Comparison of ENCODE assay signal across 22 cellular contexts in genomic region chr18:70334728-70335329, GRCh38. TPM values are rescaled to one million over a fixed set of nuclear protein-coding genes. Genes with fewer than 3 reads are reported as not detected.
DNase-seq lines count a peak whose midpoint lies in the region; ATAC-seq, FAIRE-seq and TF ChIP-seq lines count a peak whose summit lies in the region.
"Had no signal": no experiment of that assay in that cellular context is flagged by ENCODE, and none has a peak within 500 bp of the region (broad histone marks: within the 10 kb centered on the region; RNA-seq: fewer than 3 reads in every experiment).

No MANE protein-coding gene starts in this region.

- no peaks in the 10 kb centered on the region for H3K27me3 ChIP-seq in bronchial epithelial cell (ENCODE audit: control insufficient read depth, insufficient read depth, low read length)
- H3K27me3 ChIP-seq in HepG2 (ENCODE audit: control insufficient read depth in 1 of 2, insufficient read depth in 2 of 2, low read length in 2 of 2), result no peaks in the 10 kb centered on the region
- H3K27me3 ChIP-seq: esophagus squamous epithelium, pancreas, vagina had no signal

- peaks cover 11% of the 10 kb centered on the region for H3K9me3 ChIP-seq in HepG2 (ENCODE audit: low read length)
- H3K9me3 ChIP-seq: Caco-2, pancreas, vagina had no signal

- TF ChIP-seq EP300 in HepG2 (IDR thresholded peaks at IDR 0.05; ENCODE audit: low read depth in 2 of 2, low read length in 2 of 2) (peak in 1 of 2 experiments; percentile 90; a peak in 2 of 4 replicates), HepG2 (CRISPR knock-in tag; IDR thresholded peaks at IDR 0.05; ENCODE audit: borderline replicate concordance) (peak; percentile 71; the same call in 1 of the 2 replicates)

- BruUV-seq in HepG2 (replicated peaks; lab: Mats Ljungman, UMichigan), result TSS peak; percentile 85

- peak overlapping the region; percentile 97 for H3K27ac ChIP-seq in HepG2 (ENCODE audit: extremely low read length, insufficient read depth, low read length)
- H3K27ac ChIP-seq: pancreas, vagina had no signal

- WGBS in HepG2 (ENCODE audit: low lambda C conversion rate), result 16% methylated on average over 5 of the region's 5 CpGs

- POLR2A ChIA-PET in HepG2 (lab: Yijun Ruan, JAX), result interaction anchor here (1.0 to 5.1 kb wide), 16 partner anchors 21 to 140 kb away, joined by 3 to 110 read pairs (median 5); no protein-coding TSS in a partner anchor

- H3K27me3 Mint-ChIP-seq in chondrocyte (ENCODE audit: low read depth), result no peaks in the 10 kb centered on the region
- H3K27me3 Mint-ChIP-seq: activated T-cell treated with anti-CD3 and anti-CD28 coated beads, Interleukin-2, amount 50 U/mL, for 24 hours had no signal

- in situ Hi-C loops in HepG2 (cut with HindIII; ENCODE audit: extremely low pct_ligation_motif_present, low pct_unique_long_range_greater_than_20kb), result loop anchor here (5.0 to 10.0 kb wide), 2 partner anchors 42 to 100 kb away; no protein-coding TSS in a partner anchor

- peaks cover 8% of the 10 kb centered on the region for H3K9me3 Mint-ChIP-seq in chondrocyte (ENCODE audit: low read depth)
- H3K9me3 Mint-ChIP-seq: activated naive CD4-positive, alpha-beta T cell treated with anti-CD3 and anti-CD28 coated beads, Interleukin-2, amount 50 U/mL, for 24 hours had no signal

- H3K4me1 ChIP-seq in HepG2 (ENCODE audit: insufficient read depth, low read length), result peaks cover 98% of the 10 kb centered on the region
- H3K4me1 ChIP-seq: vagina had no signal

- H3K36me3 ChIP-seq in bronchial epithelial cell (ENCODE audit: control insufficient read depth, insufficient read depth, low read length), result peaks cover 2% of the 10 kb centered on the region
- peaks cover 0 to 4% of the 10 kb centered on the region in 2 experiments; a peak in 2 of 5 replicates for H3K36me3 ChIP-seq in HepG2 (replicated peaks in 1 of 2; ENCODE audit: control insufficient read depth in 1 of 2, insufficient read depth in 2 of 2, low read length in 2 of 2)
- H3K36me3 ChIP-seq: pancreas had no signal

- DNase-seq in DMS53 (lab: John Stamatoyannopoulos, UW) (peak; percentile 89), NCI-H69 (lab: John Stamatoyannopoulos, UW) (peak; percentile 40), bronchial epithelial cell (ENCODE audit: low read depth) (peak; percentile 91), HepG2 (ENCODE audit: low spot score) (peak; percentile 94), chondrocyte (ENCODE audit: low spot score) (no peak)
- DNase-seq in activated CD8-positive, alpha-beta memory T cell treated with anti-CD3 and anti-CD28 coated beads, Interleukin-2, amount 50 U/mL, for 4 hours, result no peak
- DNase-seq in stimulated activated CD4-positive, alpha-beta T cell treated with anti-CD3 and anti-CD28 coated beads, Interleukin-4, amount 100 ng/mL, for 24 hours, result no peak
- DNase-seq: activated CD4-positive, alpha-beta T cell treated with anti-CD3 and anti-CD28 coated beads, Interleukin-2, amount 50 U/mL, for 4 hours; activated T-cell treated with anti-CD3 and anti-CD28 coated beads, Interleukin-2, amount 50 U/mL, for 24 hours; Caco-2; esophagus squamous epithelium; hypothalamus; left cardiac atrium; MV-4-11; NCI-H2029 treated with DMSO at 0.1 percent for 48 hours; OCI-M1; pancreas; stimulated activated CD4-positive, alpha-beta T cell treated with anti-CD3 and anti-CD28 coated beads, Interleukin-2, amount 100 ng/mL, for 48 hours had no signal

- CTCF ChIA-PET in HepG2 (lab: Yijun Ruan, JAX; ENCODE audit: low intra/inter-chr PET ratio, low total read pairs), result no interaction called here

- peaks cover 14% of the 10 kb centered on the region for H3K79me2 ChIP-seq in HepG2 (ENCODE audit: insufficient read depth, low read length)

- TF ChIP-seq RAD21 in HepG2 (CRISPR knock-in tag; IDR thresholded peaks at IDR 0.05), result no peak

- intact Hi-C loops in HepG2 (cut with micrococcal nuclease; ENCODE audit: unreplicated experiment), result loop anchor here (5.0 kb wide), 1 partner anchor 43 kb away; no protein-coding TSS in a partner anchor

- peak overlapping the region; percentile 91 for H3K9ac ChIP-seq in HepG2 (ENCODE audit: insufficient read depth, low read depth, low read length)

- H2AFZ ChIP-seq in HepG2 (ENCODE audit: low read length), result no peak overlapping the region

- H3K4me1 Mint-ChIP-seq in chondrocyte (ENCODE audit: low read depth), result peaks cover 41% of the 10 kb centered on the region
- H3K4me1 Mint-ChIP-seq: activated naive CD4-positive, alpha-beta T cell treated with anti-CD3 and anti-CD28 coated beads, Interleukin-2, amount 50 U/mL, for 24 hours had no signal

- no peak overlapping the region for H3K4me3 Mint-ChIP-seq in chondrocyte (ENCODE audit: unreplicated experiment)
- H3K4me3 Mint-ChIP-seq: activated naive CD4-positive, alpha-beta T cell treated with anti-CD3 and anti-CD28 coated beads, Interleukin-2, amount 50 U/mL, for 24 hours; activated T-cell treated with anti-CD3 and anti-CD28 coated beads, Interleukin-2, amount 50 U/mL, for 24 hours had no signal

- FAIRE-seq in bronchial epithelial cell (lab: Jason Lieb, UNC) (no peak), HepG2 (lab: Jason Lieb, UNC) (peak; percentile 84)
- FAIRE-seq: pancreas, TTC549 had no signal

- peaks cover 11% of the 10 kb centered on the region for H3K36me3 Mint-ChIP-seq in chondrocyte (ENCODE audit: low read depth)
- H3K36me3 Mint-ChIP-seq: activated naive CD4-positive, alpha-beta T cell treated with anti-CD3 and anti-CD28 coated beads, Interleukin-2, amount 50 U/mL, for 24 hours had no signal

- no peak overlapping the region for H3K27ac Mint-ChIP-seq in chondrocyte (ENCODE audit: unreplicated experiment)
- H3K27ac Mint-ChIP-seq: activated naive CD4-positive, alpha-beta T cell treated with anti-CD3 and anti-CD28 coated beads, Interleukin-2, amount 50 U/mL, for 24 hours; activated T-cell treated with anti-CD3 and anti-CD28 coated beads, Interleukin-2, amount 50 U/mL, for 24 hours had no signal

- ATAC-seq in HepG2 (peak; percentile 75), HG02610 (IDR thresholded peaks at IDR 0.05; ENCODE audit: unreplicated experiment) (no peak)
- ATAC-seq: left cardiac atrium, pancreas had no signal

- H3K4me3 ChIP-seq in bronchial epithelial cell (ENCODE audit: low read depth, low read length), result no peak overlapping the region
- H3K4me3 ChIP-seq in HepG2 (replicated peaks in 1 of 3; ENCODE audit: insufficient read depth in 1 of 3, low read depth in 2 of 3, low read length in 3 of 3), result peak overlapping the region; percentile 34 to 59 (median 50); a peak in 4 of 6 replicates
- H3K4me3 ChIP-seq: esophagus squamous epithelium, pancreas, vagina had no signal

- peak overlapping the region; percentile 81 for H3K4me2 ChIP-seq in HepG2 (ENCODE audit: low read depth, low read length)

- TF ChIP-seq CTCF in bronchial epithelial cell (IDR thresholded peaks at IDR 0.05; ENCODE audit: insufficient read depth, low read length, severe bottlenecking) (no peak), HepG2 (CRISPR knock-in tag; IDR thresholded peaks at IDR 0.05) (no peak), chondrocyte (IDR thresholded peaks at IDR 0.05) (no peak)

- no peaks in the 10 kb centered on the region for H4K20me1 ChIP-seq in HepG2 (ENCODE audit: insufficient read depth, low read length)

- TF ChIP-seq POLR2A in HepG2 (IDR thresholded peaks at IDR 0.05; ENCODE audit: insufficient read depth in 1 of 2, low read depth in 2 of 2, low read length in 2 of 2), result peak in 1 of 2 experiments; percentile 70; a peak in 1 of 4 replicates

TF ChIP-seq in HepG2, 621 proteins besides CTCF, POLR2A, EP300 and RAD21 (continues in another document):
- TF ChIP-seq ZNF136 (CRISPR knock-in tag; IDR thresholded peaks at IDR 0.05; ENCODE audit: low read depth), result no peak
- TF ChIP-seq KDM3A (CRISPR knock-in tag; IDR thresholded peaks at IDR 0.05; ENCODE audit: low read depth), result 0 out of 2 replicates have a peak, but pooled peaks have one; percentile 31
- no peak for TF ChIP-seq FOXP1 (IDR thresholded peaks at IDR 0.05)
- TF ChIP-seq FOXP1 (CRISPR knock-in tag; IDR thresholded peaks at IDR 0.05), result peak; percentile 71
- TF ChIP-seq ZNF674 (CRISPR knock-in tag; IDR thresholded peaks at IDR 0.05; ENCODE audit: low read depth), result no peak

RNA-seq across cellular contexts. Expression of gene SOCS6, which starts 46.0 kb away (rescaled TPM):
- total RNA-seq in bronchial epithelial cell (51.6 and 52.7 TPM in 2 replicates), HepG2 (2016; rRNA removed; fragmentation: Illumina TruSeq; extraction: Trizol) (38.3 and 49.0 TPM in 2 replicates), chondrocyte (16.4 to 18.5 TPM (median 17.3 TPM) in 3 replicates)
- total RNA-seq in HepG2 (2016; cell fraction: cytosol; rRNA removed; fragmentation: Illumina TruSeq; extraction: Trizol; ENCODE audit: low read depth), result 5.6 and 6.6 TPM in 2 replicates
- 37.6 and 47.6 TPM in 2 replicates for total RNA-seq in HepG2 (2016; cell fraction: insoluble cytoplasmic fraction; rRNA removed; fragmentation: Illumina TruSeq; extraction: Trizol)
- 27.3 and 28.4 TPM in 2 replicates for total RNA-seq in HepG2 (2016; cell fraction: membrane; rRNA removed; fragmentation: Illumina TruSeq; extraction: Trizol)
- total RNA-seq in HepG2 (2016; cell fraction: nucleus; rRNA removed; fragmentation: Illumina TruSeq; extraction: Trizol), result 30.4 and 31.8 TPM in 2 replicates
- 16.4 and 18.6 TPM in 2 replicates for polyA plus RNA-seq in HepG2 (2011; rRNA removed)
- polyA plus RNA-seq in HepG2 (2011; cell fraction: cytosol; rRNA removed), result 12.9 and 16.3 TPM in 2 replicates
- polyA plus RNA-seq in HepG2 (2011; cell fraction: nucleus; rRNA removed), result 11.7 and 13.4 TPM in 2 replicates
- polyA plus RNA-seq in HepG2 (2012), result 16.0 and 19.4 TPM in 2 replicates
- 3.9 and 4.2 TPM in 2 replicates for polyA plus RNA-seq in HepG2 (2016; cell fraction: cytosol; fragmentation: Illumina TruSeq; extraction: Trizol; ENCODE audit: low read depth)
- 29.0 and 32.7 TPM in 2 replicates for polyA plus RNA-seq in HepG2 (2016; cell fraction: insoluble cytoplasmic fraction; fragmentation: Illumina TruSeq; extraction: Trizol; ENCODE audit: low read depth)
- polyA plus RNA-seq in HepG2 (2016; cell fraction: membrane; fragmentation: Illumina TruSeq; extraction: Trizol; ENCODE audit: low read depth), result 13.0 and 13.4 TPM in 2 replicates
- polyA plus RNA-seq in HepG2 (2016; cell fraction: nucleus; fragmentation: Illumina TruSeq; extraction: Trizol; ENCODE audit: insufficient read depth, low read depth), result 29.4 and 30.4 TPM in 2 replicates
- 25.5 and 66.8 TPM in 2 replicates for polyA minus RNA-seq in HepG2 (2011; rRNA and poly(A)+ RNA removed; ENCODE audit: low replicate concordance)
- 23.0 and 28.6 TPM in 2 replicates for polyA minus RNA-seq in HepG2 (2011; cell fraction: cytosol; rRNA and poly(A)+ RNA removed)
- 53.8 and 56.2 TPM in 2 replicates for polyA minus RNA-seq in HepG2 (2011; cell fraction: nucleus; rRNA and poly(A)+ RNA removed)

Comparison
In these comparisons a context has a peak if more than half of its experiments do, and no peak if none do; other contexts are left out.
1. DNase-seq: peak in DMS53 (single experiment), NCI-H69 (single experiment), bronchial epithelial cell (single experiment) and HepG2 (single experiment); none in activated CD8-positive, alpha-beta memory T cell treated with anti-CD3 and anti-CD28 coated beads, Interleukin-2, amount 50 U/mL, for 4 hours (single experiment), stimulated activated CD4-positive, alpha-beta T cell treated with anti-CD3 and anti-CD28 coated beads, Interleukin-4, amount 100 ng/mL, for 24 hours (single experiment) and chondrocyte (single experiment).